Comparison of ENCODE assay signal across 7 cellular contexts in the genomic region with DNA sequence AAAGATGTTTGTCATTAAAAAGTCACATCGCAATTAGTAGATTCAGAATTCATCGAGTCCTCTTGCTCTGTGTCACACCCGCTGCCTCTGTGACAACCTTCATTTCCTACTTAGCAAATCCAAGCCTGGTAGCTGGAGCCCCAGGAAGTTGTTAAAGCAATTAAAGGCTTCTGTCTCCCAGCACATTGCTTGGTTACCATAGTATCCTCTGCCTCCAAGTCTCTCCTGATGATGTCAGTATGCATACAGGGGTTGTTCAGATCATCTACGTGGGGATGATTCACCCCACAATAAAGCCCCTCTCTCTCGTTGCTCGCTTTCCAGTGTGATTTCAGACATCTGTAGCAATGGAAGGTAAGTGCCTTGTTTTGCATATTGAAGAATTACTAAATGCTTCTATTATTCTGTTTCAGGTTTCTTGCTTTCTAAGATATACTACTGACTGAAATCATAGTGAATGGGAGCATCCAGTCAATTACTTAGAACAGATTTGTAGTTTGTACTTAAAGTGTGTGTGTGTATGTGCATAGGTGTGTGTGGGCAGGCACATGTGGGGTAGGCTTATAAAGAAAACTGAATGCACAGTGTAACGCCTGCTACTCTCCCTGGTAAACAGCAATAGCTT. TPM values are rescaled to one million over a fixed set of nuclear protein-coding genes. Genes with fewer than 3 reads are reported as not detected.
DNase-seq lines count a peak whose midpoint lies in the region; ATAC-seq and TF ChIP-seq lines count a peak whose summit lies in the region.

No MANE protein-coding gene starts in this region.

- H3K4me1 Mint-ChIP-seq in activated CD8-positive, alpha-beta T cell treated with anti-CD3 and anti-CD28 coated beads, Interleukin-2, amount 10 ng/mL, durations not matched to agents 7 days and 5 days (ENCODE audit: low read depth) = peaks cover 2% of the 10 kb centered on the region

- H3K4me3 ChIP-seq in HFF-Myc (replicated peaks; ENCODE audit: low read depth, low read length) = no peak overlapping the region

- no peaks in the 10 kb centered on the region for H3K9me3 Mint-ChIP-seq in activated CD8-positive, alpha-beta T cell treated with anti-CD3 and anti-CD28 coated beads, Interleukin-2, amount 10 ng/mL, durations not matched to agents 7 days and 5 days (ENCODE audit: insufficient read depth)

- H3K4me3 Mint-ChIP-seq in activated CD8-positive, alpha-beta T cell treated with anti-CD3 and anti-CD28 coated beads, Interleukin-2, amount 10 ng/mL, durations not matched to agents 7 days and 5 days = no peak overlapping the region

- no peaks in the 10 kb centered on the region for H3K36me3 Mint-ChIP-seq in activated CD8-positive, alpha-beta T cell treated with anti-CD3 and anti-CD28 coated beads, Interleukin-2, amount 10 ng/mL, durations not matched to agents 7 days and 5 days (ENCODE audit: low read depth)

- DNase-seq in HFF-Myc (ENCODE audit: extremely low read depth, low read depth) (peak; percentile 32), NCI-H2196 (lab: John Stamatoyannopoulos, UW; ENCODE audit: unreplicated experiment) (peak; percentile 54), dermis blood vessel endothelial cell (peak; percentile 67), renal cortical epithelial cell (ENCODE audit: low read depth) (peak; percentile 68)
- no peak for DNase-seq in activated CD8-positive, alpha-beta T cell treated with anti-CD3 and anti-CD28 coated beads, Interleukin-2, amount 10 ng/mL, durations not matched to agents 7 days and 5 days

- ATAC-seq in GM19452 (IDR thresholded peaks at IDR 0.05; ENCODE audit: unreplicated experiment) (no peak), GM21528 (IDR thresholded peaks at IDR 0.05; ENCODE audit: low FRiP score, unreplicated experiment) (no peak)
- ATAC-seq in activated CD8-positive, alpha-beta T cell treated with anti-CD3 and anti-CD28 coated beads, Interleukin-2, amount 10 ng/mL, durations not matched to agents 7 days and 5 days = no peak

- CTCF ChIA-PET in activated CD8-positive, alpha-beta T cell treated with anti-CD3 and anti-CD28 coated beads, Interleukin-2, amount 10 ng/mL, durations not matched to agents 7 days and 5 days (lab: Charles Lee) = no interaction called here

- TF ChIP-seq CTCF in HFF-Myc (IDR thresholded peaks at IDR 0.05; ENCODE audit: low read depth, low read length, missing control alignments) = no peak

- H3K27ac Mint-ChIP-seq in activated CD8-positive, alpha-beta T cell treated with anti-CD3 and anti-CD28 coated beads, Interleukin-2, amount 10 ng/mL, durations not matched to agents 7 days and 5 days = no peak overlapping the region

- no peaks in the 10 kb centered on the region for H3K27me3 Mint-ChIP-seq in activated CD8-positive, alpha-beta T cell treated with anti-CD3 and anti-CD28 coated beads, Interleukin-2, amount 10 ng/mL, durations not matched to agents 7 days and 5 days (ENCODE audit: low read depth)

- POLR2A ChIA-PET in activated CD8-positive, alpha-beta T cell treated with anti-CD3 and anti-CD28 coated beads, Interleukin-2, amount 10 ng/mL, durations not matched to agents 7 days and 5 days (lab: Charles Lee) = no interaction called here

RNA-seq across cellular contexts. Expression of a gene that starts 52.9 kb away (rescaled TPM):
- total RNA-seq in dermis blood vessel endothelial cell = 264 and 271 TPM in 2 replicates
- 405 and 963 TPM in 2 replicates for total RNA-seq in renal cortical epithelial cell
- 10 to 100 TPM; 16.1 to 16.3 TPM for total RNA-seq in activated CD8-positive, alpha-beta T cell treated with anti-CD3 and anti-CD28 coated beads, Interleukin-2, amount 10 ng/mL, durations not matched to agents 7 days and 5 days

Comparison
In these comparisons a context has a peak if more than half of its experiments do, and no peak if none do; other contexts are left out.
1. RNA of a gene that starts 52.9 kb away (total RNA-seq): 405 to 963 TPM in renal cortical epithelial cell and 264 to 271 TPM in dermis blood vessel endothelial cell; 16.1 to 16.3 TPM in activated CD8-positive, alpha-beta T cell treated with anti-CD3 and anti-CD28 coated beads, Interleukin-2, amount 10 ng/mL, durations not matched to agents 7 days and 5 days; every median in the first group is over 10 times any median in the second.